In the genomic region with DNA sequence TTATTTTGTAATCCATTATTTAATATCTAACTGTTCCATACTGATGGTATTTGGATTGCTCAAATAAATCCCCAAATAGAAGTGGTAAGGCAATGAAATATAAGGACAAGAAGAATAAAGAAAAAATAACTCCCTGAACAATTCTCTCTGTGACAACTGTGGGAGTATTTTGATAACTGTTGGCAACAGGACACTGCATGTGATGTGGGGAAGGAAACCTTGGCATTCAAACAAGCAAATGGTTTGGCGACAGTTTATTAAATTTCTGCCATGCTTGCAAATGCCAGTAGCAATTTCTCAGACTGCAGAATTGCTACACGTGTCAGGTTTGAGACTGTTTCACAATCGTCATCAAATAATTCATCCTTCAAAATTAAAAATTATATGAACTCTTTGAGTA, we compare ENCODE assay signal across 29 cellular contexts.
"Had no signal": no experiment of that assay in that cellular context is flagged by ENCODE, and none has a peak within 500 bp of the region (broad histone marks: within the 10 kb centered on the region; RNA-seq: fewer than 3 reads in every experiment).

No MANE protein-coding gene starts in this region.

- H3K36me3 ChIP-seq: brain microvascular endothelial cell, MG63, WERI-Rb-1 had no signal

- H3K9me3 ChIP-seq: MG63 had no signal

- H3K27ac ChIP-seq: brain microvascular endothelial cell, WERI-Rb-1 had no signal

- H3K27me3 ChIP-seq: brain microvascular endothelial cell had no signal

- H3K4me3 ChIP-seq: MG63 had no signal

- DNase-seq: activated CD4-positive, alpha-beta memory T cell treated with anti-CD3 and anti-CD28 coated beads, Interleukin-2, amount 10 ng/mL, durations not matched to agents 7 days and 5 days; activated CD4-positive, alpha-beta T cell treated with anti-CD3 and anti-CD28 coated beads for 1 hour; activated CD4-positive, alpha-beta T cell treated with anti-CD3 and anti-CD28 coated beads for 48 hours; activated CD4-positive, CD25-positive, alpha-beta regulatory T cell; activated CD8-positive, alpha-beta memory T cell treated with anti-CD3 and anti-CD28 coated beads for 24 hours; activated CD8-positive, alpha-beta memory T cell treated with anti-CD3 and anti-CD28 coated beads, Interleukin-2, amount 10 ng/mL, durations not matched to agents 7 days and 5 days; activated CD8-positive, alpha-beta memory T cell treated with anti-CD3 and anti-CD28 coated beads, Interleukin-2, amount 50 U/mL, for 48 hours; activated effector memory CD4-positive, alpha-beta T cell treated with Interleukin-2 at 50 U/mL for 16 hours; activated naive CD4-positive, alpha-beta T cell treated with anti-CD3 and anti-CD28 coated beads, Interleukin-2, amount 10 ng/mL, durations not matched to agents 7 days and 5 days; activated naive CD8-positive, alpha-beta T cell treated with anti-CD3 and anti-CD28 coated beads, Interleukin-2, amount 50 U/mL, for 24 hours; activated T-cell treated with anti-CD3 and anti-CD28 coated beads, Interleukin-2, amount 50 U/mL, for 48 hours; amniotic stem cell; aorta; brain microvascular endothelial cell; Karpas-422; KBM-7; MG63; NCI-H1048; NCI-H1105 treated with DMSO at 0.1 percent for 48 hours; NCI-H1436; NCI-H1694; NCI-H1930; NCI-H2081 treated with DMSO at 0.1 percent for 48 hours; NCI-H510A; NCI-H526; NCI-H774; RPMI8226; T1000; WERI-Rb-1 had no signal
